ENCODE assay signal across 16 cellular contexts in the genomic region with DNA sequence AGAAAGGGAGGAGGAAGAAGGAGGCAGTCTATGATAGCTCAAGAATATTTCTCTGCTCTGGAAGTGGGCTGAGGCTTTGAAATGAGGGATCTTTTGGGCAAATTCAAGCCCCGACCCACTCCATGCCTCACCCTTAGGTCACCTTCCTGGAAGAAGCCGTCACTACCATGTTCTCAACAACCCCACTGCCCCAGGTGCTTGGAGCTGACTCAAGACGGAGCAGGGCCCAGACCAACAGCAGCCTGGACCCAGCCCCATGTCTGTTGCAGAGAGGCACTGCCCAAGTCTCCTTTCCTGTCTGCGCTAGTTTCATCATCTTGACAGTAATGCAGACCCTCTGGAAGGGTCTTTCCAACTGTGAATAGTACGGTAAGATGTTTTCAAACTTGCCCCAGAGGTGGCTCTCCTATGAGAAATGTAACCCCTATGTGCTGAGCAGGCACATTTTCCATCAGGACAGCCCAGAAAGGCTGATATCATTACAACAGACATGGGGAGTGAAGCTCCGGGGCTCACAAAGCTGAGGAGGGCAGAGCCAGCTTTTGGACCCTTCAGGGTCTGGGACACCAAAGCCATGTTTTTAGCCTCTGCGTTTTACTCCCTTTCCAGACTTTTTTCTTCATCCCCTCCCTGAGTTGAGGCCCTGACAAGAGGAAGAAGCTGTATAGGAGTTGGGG.
DNase-seq lines count a peak whose midpoint lies in the region; ATAC-seq and TF ChIP-seq lines count a peak whose summit lies in the region.
"Had no signal": no experiment of that assay in that cellular context is flagged by ENCODE, and none has a peak within 500 bp of the region (broad histone marks: within the 10 kb centered on the region; RNA-seq: fewer than 3 reads in every experiment).

No MANE protein-coding gene starts in this region.

- intact Hi-C loops in left lung (cut with DNase I): no loop called here

- H3K27ac ChIP-seq in RWPE2 (ENCODE audit: poor library complexity, severe bottlenecking) (no peak overlapping the region), left lung (peak overlapping the region in 1 of 2 donors; percentile 39), subcutaneous abdominal adipose tissue (ENCODE audit: low read depth, low read length) (peak overlapping the region; percentile 87)
- H3K27ac ChIP-seq: BLaER1 had no signal

- DNase-seq in ELF-1 (ENCODE audit: low read depth, low spot score) (peak; percentile 5), RWPE2 (ENCODE audit: low spot score) (peak; percentile 34), left lung (no peak), T-helper 2 cell (no peak), foreskin melanocyte (no peak)
- DNase-seq: CD4-positive, alpha-beta memory T cell; DMS53; H9; NCI-H1105; NCI-H1694; NCI-H2081 treated with DMSO at 0.1 percent for 48 hours; SHP77; SK-N-SH had no signal

- TF ChIP-seq CTCF in RWPE2 (IDR thresholded peaks at IDR 0.05; ENCODE audit: poor library complexity, severe bottlenecking) (no peak), left lung (IDR thresholded peaks at IDR 0.05) (no peak)

- H3K36me3 ChIP-seq in RWPE2 (ENCODE audit: low read depth) (no peaks in the 10 kb centered on the region), left lung (no peaks in the 10 kb centered on the region), subcutaneous abdominal adipose tissue (ENCODE audit: control insufficient read depth in 5 of 5, insufficient read depth in 5 of 5, low read length in 5 of 5) (no peaks in the 10 kb centered on the region)
- H3K36me3 ChIP-seq: BLaER1 had no signal

- H3K27me3 ChIP-seq in RWPE2 (ENCODE audit: insufficient read depth, poor library complexity, severe bottlenecking) (no peaks in the 10 kb centered on the region), left lung (no peaks in the 10 kb centered on the region), subcutaneous abdominal adipose tissue (ENCODE audit: control insufficient read depth in 5 of 5, insufficient read depth in 4 of 5, low read length in 5 of 5) (no peaks in the 10 kb centered on the region)
- H3K27me3 ChIP-seq: BLaER1 had no signal

- H3K9me3 ChIP-seq in RWPE2 (ENCODE audit: severe bottlenecking): no peaks in the 10 kb centered on the region
- no peaks in the 10 kb centered on the region for H3K9me3 ChIP-seq in left lung
- H3K9me3 ChIP-seq in subcutaneous abdominal adipose tissue (ENCODE audit: control insufficient read depth in 5 of 5, low read length in 5 of 5): no peaks in the 10 kb centered on the region
- H3K9me3 ChIP-seq: BLaER1, SK-N-SH had no signal

- no peak for ATAC-seq in RWPE2 (ENCODE audit: low read depth)
- peak; percentile 31 for ATAC-seq in left lung
- no peak for ATAC-seq in activated CD4-positive, CD25-positive, alpha-beta regulatory T cell treated with anti-CD3 and anti-CD28 coated beads, Interleukin-2, amount 50 U/mL, for 24 hours

- peak overlapping the region in 1 of 5 donors; percentile 27 for H3K9ac ChIP-seq in subcutaneous abdominal adipose tissue (ENCODE audit: low read length in 5 of 5)
- H3K9ac ChIP-seq: BLaER1, SK-N-SH had no signal

- H3K4me3 ChIP-seq in RWPE2 (ENCODE audit: severe bottlenecking): no peak overlapping the region
- no peak overlapping the region for H3K4me3 ChIP-seq in left lung
- peak overlapping the region in 1 of 5 donors; percentile 26 for H3K4me3 ChIP-seq in subcutaneous abdominal adipose tissue (ENCODE audit: low read depth in 1 of 5, low read length in 5 of 5)
- H3K4me3 ChIP-seq: BLaER1 had no signal

- no peaks in the 10 kb centered on the region for H3K4me1 ChIP-seq in RWPE2 (ENCODE audit: insufficient read depth, poor library complexity, severe bottlenecking)
- H3K4me1 ChIP-seq in left lung: no peaks in the 10 kb centered on the region
- H3K4me1 ChIP-seq in subcutaneous abdominal adipose tissue (ENCODE audit: control insufficient read depth in 5 of 5, insufficient read depth in 5 of 5, low read length in 5 of 5): peaks cover 7 to 44% (median 34%) of the 10 kb centered on the region in 5 donors
- H3K4me1 ChIP-seq: BLaER1 had no signal

Comparison
In these comparisons a context has a peak if more than half of its experiments do, and no peak if none do; other contexts are left out.
1. DNase-seq: peak in ELF-1 (single experiment) and RWPE2 (single experiment); none in left lung (0 of 2), T-helper 2 cell (0 of 5) and foreskin melanocyte (single experiment).